19 cellular contexts compared by ENCODE assay signal in genomic region chr20:61673152-61673551, GRCh38.
DNase-seq lines count a peak whose midpoint lies in the region; ATAC-seq, FAIRE-seq and TF ChIP-seq lines count a peak whose summit lies in the region.
"Had no signal": no experiment of that assay in that cellular context is flagged by ENCODE, and none has a peak within 500 bp of the region (broad histone marks: within the 10 kb centered on the region; RNA-seq: fewer than 3 reads in every experiment).

No MANE protein-coding gene starts in this region.

- POLR2A ChIA-PET in Caco-2 (lab: Charles Lee), result no interaction called here

- no peak for TF ChIP-seq CTCF in H9 (conservative IDR thresholded peaks at IDR 0.05)
- no peak for TF ChIP-seq CTCF in kidney (IDR thresholded peaks at IDR 0.05; ENCODE audit: borderline replicate concordance, extremely low read depth, insufficient read depth)
- no peak for TF ChIP-seq CTCF in heart left ventricle (IDR thresholded peaks at IDR 0.05)
- TF ChIP-seq CTCF in Caco-2 (IDR thresholded peaks at IDR 0.05; ENCODE audit: insufficient read depth in 1 of 2, low read depth in 1 of 2, low read length in 1 of 2, severe bottlenecking in 1 of 2, unreplicated experiment in 1 of 2), result no peak

- no peak overlapping the region for H4K5ac ChIP-seq in H9 (ENCODE audit: insufficient read length, low read depth, low read length)

- no peak overlapping the region for H3K14ac ChIP-seq in H9 (ENCODE audit: insufficient read depth, low read length)

- H2BK12ac ChIP-seq in H9 (ENCODE audit: insufficient read length, low read depth, low read length), result no peak overlapping the region

- BruUV-seq in Caco-2 (replicated peaks; lab: Mats Ljungman, UMichigan), result no TSS peak

- H2AK5ac ChIP-seq in H9 (ENCODE audit: insufficient read length, low read length), result no peak overlapping the region

- no peak overlapping the region for H2BK5ac ChIP-seq in H9 (ENCODE audit: insufficient read length, low read length)

- H3K79me2 ChIP-seq in H9 (ENCODE audit: insufficient read depth, low read length), result no peaks in the 10 kb centered on the region

- H3K4me1 Mint-ChIP-seq in H9, result peaks cover 11 to 12% of the 10 kb centered on the region in 2 experiments
- no peaks in the 10 kb centered on the region for H3K4me1 Mint-ChIP-seq in Caco-2 (ENCODE audit: low read depth, unreplicated experiment)
- H3K4me1 Mint-ChIP-seq: CD8-positive, alpha-beta memory T cell had no signal

- H3K23ac ChIP-seq in H9 (ENCODE audit: insufficient read length, low read depth, low read length), result no peak overlapping the region

- H3K27me3 Mint-ChIP-seq in H9 (ENCODE audit: low read depth) (peaks cover 77% of the 10 kb centered on the region), Caco-2 (ENCODE audit: insufficient read depth, unreplicated experiment) (peaks cover 45% of the 10 kb centered on the region)

- DNase-seq in COR-L47 (lab: John Stamatoyannopoulos, UW) (peak; percentile 81), H9 (no peak), NCI-H69 (lab: John Stamatoyannopoulos, UW) (peak; percentile 11), kidney (peak; percentile 48), GM19239 (ENCODE audit: insufficient read length, low spot score) (no peak), heart left ventricle (no peak), Caco-2 (no peak), SKM-1 (lab: John Stamatoyannopoulos, UW; ENCODE audit: unreplicated experiment) (no peak)
- DNase-seq: CD8-positive, alpha-beta memory T cell; HCEC 1CT; KBM-7; NCI-H187; NCI-H446 treated with DMSO at 0.1 percent for 48 hours; NCI-H82 had no signal

- no peak overlapping the region for H3K4me2 ChIP-seq in H9 (ENCODE audit: insufficient read depth, insufficient read length, low read length)
- H3K4me2 ChIP-seq: A549; BLaER1 treated with 17β-estradiol and CSF1 and Interleukin-3, amounts not matched to agents 10 nM and 100 nM had no signal

- H2BK15ac ChIP-seq in H9 (ENCODE audit: low read depth, low read length), result no peak overlapping the region

- H3K9me3 Mint-ChIP-seq in H9, result peaks cover 3 to 6% of the 10 kb centered on the region in 2 experiments; a peak in 4 of 5 replicates
- peaks cover 12% of the 10 kb centered on the region for H3K9me3 Mint-ChIP-seq in Caco-2 (ENCODE audit: unreplicated experiment)
- H3K9me3 Mint-ChIP-seq: T-helper 2 cell treated with Interferon-gamma antibody and Interleukin-4, amounts not matched to agents 5 μg/mL and 100 μg/mL, for 36 hours had no signal

- FAIRE-seq in kidney (lab: Jason Lieb, UNC) (no peak), GM19239 (lab: Jason Lieb, UNC) (no peak)
- FAIRE-seq: A549, RCC 7860 had no signal

- H3K23me2 ChIP-seq in H9 (ENCODE audit: insufficient read length, low read depth, low read length, poor library complexity, severe bottlenecking), result no peaks in the 10 kb centered on the region

- no peaks in the 10 kb centered on the region; the same call in 1 of the 2 replicates for H3K4me1 ChIP-seq in H9 (ENCODE audit: insufficient read depth, low read length)
- H3K4me1 ChIP-seq in kidney (ENCODE audit: control insufficient read depth in 1 of 2, insufficient read depth in 1 of 2, low read depth in 1 of 2, low read length in 2 of 2), result no peaks in the 10 kb centered on the region
- no peaks in the 10 kb centered on the region for H3K4me1 ChIP-seq in heart left ventricle
- H3K4me1 ChIP-seq in Caco-2, result no peaks in the 10 kb centered on the region
- H3K4me1 ChIP-seq: A549, SJSA1 had no signal

- H4K8ac ChIP-seq in H9 (replicated peaks; ENCODE audit: insufficient read length, low read depth, low read length), result no peak overlapping the region

- H3K36me3 ChIP-seq in kidney (ENCODE audit: control insufficient read depth in 1 of 2, insufficient read depth in 2 of 2, low read length in 2 of 2), result no peaks in the 10 kb centered on the region
- H3K36me3 ChIP-seq in heart left ventricle, result no peaks in the 10 kb centered on the region
- no peaks in the 10 kb centered on the region for H3K36me3 ChIP-seq in Caco-2 (ENCODE audit: control insufficient read depth, insufficient read depth, low read length)
- H3K36me3 ChIP-seq: BLaER1 treated with 17β-estradiol and CSF1 and Interleukin-3, amounts not matched to agents 10 nM and 100 nM; SJSA1 had no signal

- no peak overlapping the region for H2AFZ ChIP-seq in H9 (ENCODE audit: low read length)

- CTCF ChIA-PET in Caco-2 (lab: Charles Lee), result no interaction called here

- H3K27ac ChIP-seq in H9 (ENCODE audit: insufficient read length, low read depth, low read length) (no peak overlapping the region), kidney (ENCODE audit: low read depth in 2 of 2, low read length in 2 of 2) (no peak overlapping the region), heart left ventricle (no peak overlapping the region)
- H3K27ac ChIP-seq: A549; BLaER1 treated with 17β-estradiol and CSF1 and Interleukin-3, amounts not matched to agents 10 nM and 100 nM; SJSA1 had no signal

- H4K20me1 ChIP-seq in H9 (ENCODE audit: control insufficient read depth, insufficient read depth, insufficient read length), result no peaks in the 10 kb centered on the region
- H4K20me1 ChIP-seq: BLaER1 treated with 17β-estradiol and CSF1 and Interleukin-3, amounts not matched to agents 10 nM and 100 nM had no signal

- H3K4ac ChIP-seq in H9 (ENCODE audit: low read depth, low read length), result no peak overlapping the region

- no peak for TF ChIP-seq POLR2A in heart left ventricle (IDR thresholded peaks at IDR 0.05)

- H3K36me3 Mint-ChIP-seq in H9 (ENCODE audit: insufficient read depth in 1 of 3, low read depth in 3 of 3), result peaks cover 0 to 2% (median 0%) of the 10 kb centered on the region in 3 experiments; a peak in 3 of 7 replicates
- no peaks in the 10 kb centered on the region for H3K36me3 Mint-ChIP-seq in Caco-2 (ENCODE audit: insufficient read depth, unreplicated experiment)
- H3K36me3 Mint-ChIP-seq: CD8-positive, alpha-beta memory T cell had no signal

- H3K9me3 ChIP-seq in H9 (ENCODE audit: control insufficient read depth, low read depth, low read length), result no peaks in the 10 kb centered on the region
- no peaks in the 10 kb centered on the region for H3K9me3 ChIP-seq in kidney (ENCODE audit: control insufficient read depth in 1 of 2, low read length in 2 of 2)
- H3K9me3 ChIP-seq in heart left ventricle, result no peaks in the 10 kb centered on the region
- 0 out of 2 replicates have a peak, but pooled peaks cover 2% of the 10 kb centered on the region for H3K9me3 ChIP-seq in Caco-2
- H3K9me3 ChIP-seq: A549; BLaER1 treated with 17β-estradiol and CSF1 and Interleukin-3, amounts not matched to agents 10 nM and 100 nM; SJSA1 had no signal

- H3K27me3 ChIP-seq in H9 (ENCODE audit: insufficient read depth, low read length), result no peaks in the 10 kb centered on the region; the same call in 1 of the 2 replicates
- H3K27me3 ChIP-seq in heart left ventricle, result peaks cover 0 to 7% (median 0%) of the 10 kb centered on the region in 9 donors
- no peaks in the 10 kb centered on the region for H3K27me3 ChIP-seq in Caco-2 (replicated peaks; ENCODE audit: control insufficient read depth, insufficient read depth, low read length)
- H3K27me3 ChIP-seq: BLaER1 treated with 17β-estradiol and CSF1 and Interleukin-3, amounts not matched to agents 10 nM and 100 nM had no signal

- H2BK120ac ChIP-seq in H9 (ENCODE audit: low read depth, low read length, poor library complexity, severe bottlenecking), result no peak overlapping the region

- no peak overlapping the region for H3T11ph ChIP-seq in H9 (ENCODE audit: low read length)

- H4K91ac ChIP-seq in H9 (ENCODE audit: insufficient read length, low read depth, low read length), result no peak overlapping the region

- intact Hi-C loops in kidney (cut with DNase I), result no loop called here
- intact Hi-C loops in heart left ventricle (cut with DNase I), result loop anchor here in 1 of 10 donors (10.0 kb wide), 1 partner anchor 58 kb away; no protein-coding TSS in a partner anchor
- intact Hi-C loops in Caco-2 (cut with micrococcal nuclease; ENCODE audit: unreplicated experiment), result no loop called here

- peak overlapping the region; percentile 12 for H3K18ac ChIP-seq in H9 (ENCODE audit: insufficient read length, low read depth, low read length)

- no peak overlapping the region for H3K4me3 Mint-ChIP-seq in H9
- H3K4me3 Mint-ChIP-seq in Caco-2 (ENCODE audit: unreplicated experiment), result no peak overlapping the region
- H3K4me3 Mint-ChIP-seq: CD8-positive, alpha-beta memory T cell; T-helper 2 cell treated with Interferon-gamma antibody and Interleukin-4, amounts not matched to agents 5 μg/mL and 100 μg/mL, for 36 hours had no signal

- H2BK20ac ChIP-seq in H9 (ENCODE audit: low read depth, low read length, poor library complexity, severe bottlenecking), result no peak overlapping the region

- no peaks in the 10 kb centered on the region for H3K79me1 ChIP-seq in H9 (ENCODE audit: insufficient read depth, low read depth, low read length, poor library complexity, severe bottlenecking)

- H3K56ac ChIP-seq in H9 (ENCODE audit: insufficient read length, low read depth, low read length), result no peak overlapping the region

- H3K4me3 ChIP-seq in kidney (ENCODE audit: low read length in 2 of 2) (no peak overlapping the region), heart left ventricle (no peak overlapping the region), Caco-2 (ENCODE audit: low read depth, low read length) (no peak overlapping the region)
- H3K4me3 ChIP-seq: A549; BLaER1 treated with 17β-estradiol and CSF1 and Interleukin-3, amounts not matched to agents 10 nM and 100 nM; SJSA1 had no signal

- no peak for ATAC-seq in heart left ventricle
- ATAC-seq: A549 had no signal

- H3K9ac ChIP-seq in H9 (ENCODE audit: extremely low read depth, insufficient read length, low read length), result no peak overlapping the region
- H3K9ac ChIP-seq in kidney (ENCODE audit: low read length in 2 of 2), result no peak overlapping the region
- H3K9ac ChIP-seq: BLaER1 treated with 17β-estradiol and CSF1 and Interleukin-3, amounts not matched to agents 10 nM and 100 nM had no signal

- no CpG with 5 or more reads among the region's 10 CpGs for WGBS in H9 (ENCODE audit: extremely low coverage, insufficient read length, low lambda C conversion rate)
- 31 to 46% (median 41%) methylated on average over 7 to 10 of the region's 10 CpGs for WGBS in heart left ventricle, 4 donors

- H3K27ac Mint-ChIP-seq in H9 (no peak overlapping the region), Caco-2 (ENCODE audit: unreplicated experiment) (no peak overlapping the region)
- H3K27ac Mint-ChIP-seq: CD8-positive, alpha-beta memory T cell; T-helper 2 cell treated with Interferon-gamma antibody and Interleukin-4, amounts not matched to agents 5 μg/mL and 100 μg/mL, for 36 hours had no signal

Comparison
In these comparisons a context has a peak if more than half of its experiments do, and no peak if none do; other contexts are left out.
1. DNase-seq: peak in COR-L47 (single experiment), NCI-H69 (single experiment) and kidney (single experiment); none in H9 (single experiment), GM19239 (single experiment), heart left ventricle (0 of 5), Caco-2 (0 of 2) and SKM-1 (single experiment).